In genomic region chr11:120186799-120187591, GRCh38 we compare ENCODE assay signal across 8 cellular contexts. TPM values are rescaled to one million over a fixed set of nuclear protein-coding genes. Genes with fewer than 3 reads are reported as not detected.
A peak's percentile ranks its signal among the peaks of the same experiment; 100 is the strongest.
DNase-seq lines count a peak whose midpoint lies in the region; ATAC-seq, FAIRE-seq and TF ChIP-seq lines count a peak whose summit lies in the region.

No MANE protein-coding gene starts in this region.

- DNase-seq in GM12892 (ENCODE audit: insufficient read length) (no peak), dorsolateral prefrontal cortex (peak in 6 of 10 donors; percentile 26 to 58 (median 47)), occipital lobe (lab: John Stamatoyannopoulos, UW) (peak; percentile 27), globus pallidus (ENCODE audit: low spot score) (no peak), UCSD-AML1 (lab: John Stamatoyannopoulos, UW; ENCODE audit: unreplicated experiment) (no peak), NCI-H2081 (lab: John Stamatoyannopoulos, UW) (no peak)

- H3K27me3 ChIP-seq in dorsolateral prefrontal cortex, result no peaks in the 10 kb centered on the region

- H3K4me3 ChIP-seq in dorsolateral prefrontal cortex, result peak overlapping the region in 3 of 59 donors; percentile 1 to 31 (median 13)

- ATAC-seq in HG02642 (IDR thresholded peaks at IDR 0.05; ENCODE audit: poor library complexity, unreplicated experiment) (peak; percentile 58), GM18909 (IDR thresholded peaks at IDR 0.05; ENCODE audit: poor library complexity, unreplicated experiment) (no peak)

- FAIRE-seq in GM12892 (lab: Jason Lieb, UNC), result peak; percentile 97

- intact Hi-C loops in dorsolateral prefrontal cortex (cut with DNase I), result no loop called here

- H3K27ac ChIP-seq in dorsolateral prefrontal cortex, result peak overlapping the region in 48 of 59 donors; percentile 12 to 82 (median 50)

- TF ChIP-seq POLR2A in GM12892 (IDR thresholded peaks at IDR 0.05; ENCODE audit: low read depth, low read length), result no peak

- no peak for TF ChIP-seq CTCF in dorsolateral prefrontal cortex (IDR thresholded peaks at IDR 0.05 in 54 of 56, conservative IDR thresholded peaks at IDR 0.05 in 2 of 56; ENCODE audit: low read depth in 1 of 56, partially characterized antibody in 56 of 56)

RNA-seq across cellular contexts. Expression of gene OAF, which starts 23.8 kb away (rescaled TPM):
- 0.61 TPM for polyA plus RNA-seq in GM12892 (2012; ENCODE audit: missing spikeins)
- total RNA-seq in dorsolateral prefrontal cortex, result 10 to 100 TPM; 14.2 to 80.0 (median 30.6) TPM
- total RNA-seq in occipital lobe, result 1.4 TPM

RNA-seq across cellular contexts. Expression of gene TRIM29, which starts 49.1 kb away (rescaled TPM):
- 0.95 TPM for polyA plus RNA-seq in GM12892 (2012; ENCODE audit: missing spikeins)
- total RNA-seq in dorsolateral prefrontal cortex, result 1 to 10 TPM in 71 of 120 experiments, under 1 TPM in 35, not detected in 14; 0.22 to 6.4 (median 1.4) TPM
- total RNA-seq in occipital lobe, result 0.47 TPM

RNA-seq across cellular contexts. Expression of gene POU2F3, which starts 52.9 kb away (rescaled TPM):
- 0.68 TPM for polyA plus RNA-seq in GM12892 (2012; ENCODE audit: missing spikeins)
- 1 to 10 TPM in 4 of 120 experiments, under 1 TPM in 23, not detected in 93; 0.12 to 2.2 (median 0.46) TPM for total RNA-seq in dorsolateral prefrontal cortex
- not detected for total RNA-seq in occipital lobe

Comparison
In these comparisons a context has a peak if more than half of its experiments do, and no peak if none do; other contexts are left out.
1. DNase-seq: peak in dorsolateral prefrontal cortex (6 of 10) and occipital lobe (single experiment); none in GM12892 (single experiment), globus pallidus (single experiment), UCSD-AML1 (single experiment) and NCI-H2081 (0 of 2).